3 cellular contexts compared by ENCODE assay signal in the genomic region with DNA sequence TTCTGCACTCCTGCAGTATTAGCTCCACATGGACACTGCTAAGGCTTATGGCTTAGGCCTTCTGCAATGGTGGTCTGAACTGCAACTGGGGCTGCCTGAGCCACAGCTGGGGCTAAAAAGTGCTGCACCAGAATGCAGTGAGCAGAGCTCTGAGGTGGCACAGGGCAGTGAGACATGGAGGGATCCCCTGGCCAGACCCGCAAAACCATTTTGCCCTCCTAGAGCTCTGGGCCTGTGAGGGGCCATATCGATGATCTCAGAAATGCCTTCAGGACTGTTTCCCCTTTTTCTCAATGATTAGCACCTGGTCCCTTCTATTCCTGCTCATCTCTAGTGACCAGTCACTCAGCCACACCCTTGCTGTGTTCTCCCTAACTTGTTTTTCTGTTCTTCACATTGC.
"Had no signal": no experiment of that assay in that cellular context is flagged by ENCODE, and none has a peak within 500 bp of the region (broad histone marks: within the 10 kb centered on the region; RNA-seq: fewer than 3 reads in every experiment).

No MANE protein-coding gene starts in this region.

- DNase-seq: GDM1, GF-D8 had no signal

- H3K4me3 ChIP-seq: GM12878 had no signal
